11 cellular contexts compared by ENCODE assay signal in genomic region chr1:149926296-149926695, GRCh38. TPM values are rescaled to one million over a fixed set of nuclear protein-coding genes. Genes with fewer than 3 reads are reported as not detected.
DNase-seq lines count a peak whose midpoint lies in the region; ATAC-seq and TF ChIP-seq lines count a peak whose summit lies in the region.
"Had no signal": no experiment of that assay in that cellular context is flagged by ENCODE, and none has a peak within 500 bp of the region (broad histone marks: within the 10 kb centered on the region; RNA-seq: fewer than 3 reads in every experiment).

No MANE protein-coding gene starts in this region.

- ATAC-seq in activated CD8-positive, alpha-beta T cell treated with anti-CD3 and anti-CD28 coated beads for 36 hours = no peak
- ATAC-seq in thoracic aorta (ENCODE audit: insufficient number of reproducible peaks, low FRiP score, low read depth) = no peak
- ATAC-seq in HG02870 (IDR thresholded peaks at IDR 0.05; ENCODE audit: unreplicated experiment) = no peak
- no peak for ATAC-seq in HG03442 (IDR thresholded peaks at IDR 0.05; ENCODE audit: unreplicated experiment)

- no peak for TF ChIP-seq CTCF in activated CD8-positive, alpha-beta T cell treated with anti-CD3 and anti-CD28 coated beads for 36 hours (IDR thresholded peaks at IDR 0.05)
- no peak for TF ChIP-seq CTCF in thoracic aorta (IDR thresholded peaks at IDR 0.05)

- CTCF ChIA-PET in activated CD8-positive, alpha-beta T cell treated with anti-CD3 and anti-CD28 coated beads for 36 hours (lab: Charles Lee) = no interaction called here

- peaks cover 37% of the 10 kb centered on the region for H3K36me3 Mint-ChIP-seq in activated naive CD4-positive, alpha-beta T cell treated with anti-CD3 and anti-CD28 coated beads, Interleukin-2, amount 50 U/mL, for 24 hours
- H3K36me3 Mint-ChIP-seq in activated CD8-positive, alpha-beta T cell treated with anti-CD3 and anti-CD28 coated beads for 36 hours (ENCODE audit: low read depth) = peaks cover 51% of the 10 kb centered on the region
- peaks cover 28 to 42% (median 36%) of the 10 kb centered on the region in 3 donors for H3K36me3 Mint-ChIP-seq in immature natural killer cell

- H3K4me3 ChIP-seq in thoracic aorta = peak overlapping the region; percentile 92

- no peak for DNase-seq in activated naive CD4-positive, alpha-beta T cell treated with Interleukin-2 at 50 U/mL for 16 hours
- no peak for DNase-seq in activated CD8-positive, alpha-beta T cell treated with anti-CD3 and anti-CD28 coated beads for 36 hours
- DNase-seq in immature natural killer cell = no peak
- DNase-seq in thoracic aorta (ENCODE audit: low spot score) = no peak
- no peak for DNase-seq in NCI-H1694 treated with DMSO at 0.1 percent for 48 hours (lab: John Stamatoyannopoulos, UW)
- DNase-seq: activated CD4-positive, alpha-beta T cell treated with anti-CD3 and anti-CD28 coated beads, Interleukin-2, amount 50 U/mL, for 48 hours; DMS 273 treated with DMSO at 0.1 percent for 48 hours; occipital lobe had no signal

- H3K27ac ChIP-seq in thoracic aorta = no peak overlapping the region

- no peaks in the 10 kb centered on the region for H3K27me3 Mint-ChIP-seq in activated naive CD4-positive, alpha-beta T cell treated with anti-CD3 and anti-CD28 coated beads, Interleukin-2, amount 50 U/mL, for 24 hours
- no peaks in the 10 kb centered on the region for H3K27me3 Mint-ChIP-seq in activated CD8-positive, alpha-beta T cell treated with anti-CD3 and anti-CD28 coated beads for 36 hours
- H3K27me3 Mint-ChIP-seq in immature natural killer cell (ENCODE audit: low read depth in 3 of 3) = peaks cover 0 to 20% (median 5%) of the 10 kb centered on the region in 3 donors

- no peak overlapping the region for H3K27ac Mint-ChIP-seq in activated naive CD4-positive, alpha-beta T cell treated with anti-CD3 and anti-CD28 coated beads, Interleukin-2, amount 50 U/mL, for 24 hours
- H3K27ac Mint-ChIP-seq in activated CD8-positive, alpha-beta T cell treated with anti-CD3 and anti-CD28 coated beads for 36 hours = peak overlapping the region; percentile 40
- H3K27ac Mint-ChIP-seq in immature natural killer cell = peak overlapping the region; percentile 24 to 95 (median 40)

- no peaks in the 10 kb centered on the region for H3K9me3 Mint-ChIP-seq in activated naive CD4-positive, alpha-beta T cell treated with anti-CD3 and anti-CD28 coated beads, Interleukin-2, amount 50 U/mL, for 24 hours
- H3K9me3 Mint-ChIP-seq in activated CD8-positive, alpha-beta T cell treated with anti-CD3 and anti-CD28 coated beads for 36 hours = no peaks in the 10 kb centered on the region
- no peaks in the 10 kb centered on the region for H3K9me3 Mint-ChIP-seq in immature natural killer cell

- no peaks in the 10 kb centered on the region for H3K27me3 ChIP-seq in thoracic aorta (replicated peaks; ENCODE audit: insufficient read depth)

- no peaks in the 10 kb centered on the region for H3K9me3 ChIP-seq in thoracic aorta

- peak overlapping the region; percentile 97 for H3K4me3 Mint-ChIP-seq in activated naive CD4-positive, alpha-beta T cell treated with anti-CD3 and anti-CD28 coated beads, Interleukin-2, amount 50 U/mL, for 24 hours
- peak overlapping the region; percentile 99 for H3K4me3 Mint-ChIP-seq in activated CD8-positive, alpha-beta T cell treated with anti-CD3 and anti-CD28 coated beads for 36 hours
- H3K4me3 Mint-ChIP-seq in immature natural killer cell = peak overlapping the region; percentile 56 to 97 (median 67)

- POLR2A ChIA-PET in activated CD8-positive, alpha-beta T cell treated with anti-CD3 and anti-CD28 coated beads for 36 hours (lab: Charles Lee) = interaction anchor here (2.6 to 4.2 kb wide), 2 partner anchors 38 to 40 kb away, joined by 14 to 19 read pairs; a partner anchor contains a TSS

- peaks cover 17 to 39% of the 10 kb centered on the region in 2 donors for H3K4me1 ChIP-seq in thoracic aorta (ENCODE audit: control insufficient read depth in 1 of 2, low read depth in 2 of 2)

- intact Hi-C loops in activated CD8-positive, alpha-beta T cell treated with anti-CD3 and anti-CD28 coated beads for 36 hours (cut with micrococcal nuclease) = loop anchor here (2.0 kb wide), 1 partner anchor 37 kb away; no protein-coding TSS in a partner anchor

- peaks cover 57% of the 10 kb centered on the region for H3K36me3 ChIP-seq in thoracic aorta

- H3K4me1 Mint-ChIP-seq in activated naive CD4-positive, alpha-beta T cell treated with anti-CD3 and anti-CD28 coated beads, Interleukin-2, amount 50 U/mL, for 24 hours = peaks cover 51% of the 10 kb centered on the region
- H3K4me1 Mint-ChIP-seq in activated CD8-positive, alpha-beta T cell treated with anti-CD3 and anti-CD28 coated beads for 36 hours (ENCODE audit: low read depth) = peaks cover 30% of the 10 kb centered on the region
- peaks cover 43 to 59% of the 10 kb centered on the region in 2 donors for H3K4me1 Mint-ChIP-seq in immature natural killer cell

RNA-seq across cellular contexts. Expression of gene SF3B4, which starts 1.3 kb away (rescaled TPM):
- 10 to 100 TPM; 67.1 to 67.6 TPM for total RNA-seq in activated CD8-positive, alpha-beta T cell treated with anti-CD3 and anti-CD28 coated beads for 36 hours
- polyA plus RNA-seq in immature natural killer cell = 100 to 1,000 TPM in 2 of 3 donors, 10 to 100 TPM in 1; 70.1 to 137 (median 103) TPM
- 10 to 100 TPM; 14.5 to 15.4 TPM for total RNA-seq in thoracic aorta

RNA-seq across cellular contexts. Expression of gene SV2A, which starts 8.7 kb away (rescaled TPM):
- 1 to 10 TPM; 8.2 to 9.1 TPM for total RNA-seq in activated CD8-positive, alpha-beta T cell treated with anti-CD3 and anti-CD28 coated beads for 36 hours
- polyA plus RNA-seq in immature natural killer cell = 1 to 10 TPM in 1 of 3 donors, under 1 TPM in 1, not detected in 1; 0.89 to 1.0 TPM
- 10 to 100 TPM; 22.7 to 24.3 TPM for total RNA-seq in thoracic aorta

RNA-seq across cellular contexts. Expression of gene MTMR11, which starts 10.4 kb away (rescaled TPM):
- total RNA-seq in activated CD8-positive, alpha-beta T cell treated with anti-CD3 and anti-CD28 coated beads for 36 hours = under 1 TPM; 0.51 to 0.86 TPM
- 1 to 10 TPM in 2 of 3 donors, under 1 TPM in 1; 0.17 to 4.8 (median 1.7) TPM for polyA plus RNA-seq in immature natural killer cell
- 10 to 100 TPM; 50.8 to 53.7 TPM for total RNA-seq in thoracic aorta

RNA-seq across cellular contexts. Expression of gene BOLA1, which starts 26.9 kb away (rescaled TPM):
- 10 to 100 TPM; 25.1 to 28.8 TPM for total RNA-seq in activated CD8-positive, alpha-beta T cell treated with anti-CD3 and anti-CD28 coated beads for 36 hours
- 10 to 100 TPM; 12.6 to 35.2 (median 30.4) TPM for polyA plus RNA-seq in immature natural killer cell
- 10 to 100 TPM; 25.7 to 46.0 TPM for total RNA-seq in thoracic aorta

Comparison
In these comparisons a context has a peak if more than half of its experiments do, and no peak if none do; other contexts are left out.
1. RNA of gene SF3B4, which starts 1.3 kb away (total RNA-seq): 67.1 to 67.6 TPM in activated CD8-positive, alpha-beta T cell treated with anti-CD3 and anti-CD28 coated beads for 36 hours; 14.5 to 15.4 TPM in thoracic aorta; every median in the first group is over 4 times any median in the second.
2. RNA of gene MTMR11, which starts 10.4 kb away (total RNA-seq): 50.8 to 53.7 TPM in thoracic aorta; 0.51 to 0.86 TPM in activated CD8-positive, alpha-beta T cell treated with anti-CD3 and anti-CD28 coated beads for 36 hours; every median in the first group is over 10 times any median in the second.
3. Peak in every context shown above with its lines, with median percentiles within 50 percentile points of each other: H3K4me3 Mint-ChIP-seq.